ENCODE assay signal across 1 cellular context in genomic region chr19:58021541-58022282, GRCh38.
TF ChIP-seq lines count a peak whose summit lies in the region.

No MANE protein-coding gene starts in this region.

TF ChIP-seq in K562, 482 proteins besides CTCF, POLR2A, EP300 and RAD21 (continued from another document):
- TF ChIP-seq CEBPG (CRISPR knock-in tag; IDR thresholded peaks at IDR 0.05) (no peak), CEBPG (tag; conservative IDR thresholded peaks at IDR 0.05 in 1 of 2, IDR thresholded peaks at IDR 0.05 in 1 of 2) (0 out of 4 replicates have a peak, but pooled peaks of 1 of the 2 experiments have one; percentile 25), ETS1 (conservative IDR thresholded peaks at IDR 0.05; ENCODE audit: control insufficient read depth, low read depth, low read length) (no peak), POLR2H (tag; IDR thresholded peaks at IDR 0.05; ENCODE audit: low read depth) (no peak), NR2C1 (IDR thresholded peaks at IDR 0.05) (peak; percentile 54; the same call in 1 of the 2 replicates), NR2C1 (tag; IDR thresholded peaks at IDR 0.05) (0 out of 2 replicates have a peak, but pooled peaks have one; percentile 41)
